In genomic region chr4:111323916-111324315, GRCh38 we compare ENCODE assay signal across 19 cellular contexts.
A peak's percentile ranks its signal among the peaks of the same experiment; 100 is the strongest.
DNase-seq lines count a peak whose midpoint lies in the region; ATAC-seq and TF ChIP-seq lines count a peak whose summit lies in the region.
"Had no signal": no experiment of that assay in that cellular context is flagged by ENCODE, and none has a peak within 500 bp of the region (broad histone marks: within the 10 kb centered on the region; RNA-seq: fewer than 3 reads in every experiment).

No MANE protein-coding gene starts in this region.

- H3K9me3 ChIP-seq in HCT116 (ENCODE audit: control insufficient read depth in 1 of 2, insufficient read depth in 1 of 2, low read depth in 1 of 2, low read length in 2 of 2) (no peaks in the 10 kb centered on the region), smooth muscle cell (replicated peaks; ENCODE audit: low read depth) (no peaks in the 10 kb centered on the region), spleen (no peaks in the 10 kb centered on the region)
- H3K9me3 ChIP-seq: adrenal gland had no signal

- H3K36me3 ChIP-seq in HCT116 (ENCODE audit: control insufficient read depth in 1 of 2, insufficient read depth in 2 of 2, low read length in 2 of 2): no peaks in the 10 kb centered on the region
- no peaks in the 10 kb centered on the region for H3K36me3 ChIP-seq in smooth muscle cell (ENCODE audit: low read depth)
- no peaks in the 10 kb centered on the region for H3K36me3 ChIP-seq in spleen
- H3K36me3 ChIP-seq: adrenal gland had no signal

- H3K4me3 Mint-ChIP-seq in activated CD8-positive, alpha-beta T cell treated with anti-CD3 and anti-CD28 coated beads for 36 hours: no peak overlapping the region
- H3K4me3 Mint-ChIP-seq: activated CD4-positive, alpha-beta T cell treated with anti-CD3 and anti-CD28 coated beads, Interleukin-2, amount 10 ng/mL, durations not matched to agents 7 days and 5 days had no signal

- H3K4me2 ChIP-seq in HCT116 (ENCODE audit: low read length) (peak overlapping the region; percentile 3; the same call in 1 of the 2 replicates), smooth muscle cell (peak overlapping the region; percentile 71)

- H3K4me1 ChIP-seq in HCT116 (ENCODE audit: control insufficient read depth in 1 of 2, insufficient read depth in 2 of 2, low read length in 2 of 2) (peaks cover 0 to 10% of the 10 kb centered on the region in 2 experiments; a peak in 1 of 4 replicates), smooth muscle cell (ENCODE audit: low read depth) (peaks cover 8% of the 10 kb centered on the region), spleen (no peaks in the 10 kb centered on the region)
- H3K4me1 ChIP-seq: adrenal gland had no signal

- TF ChIP-seq CTCF in HCT116 (IDR thresholded peaks at IDR 0.05 in 2 of 3, conservative IDR thresholded peaks at IDR 0.05 in 1 of 3; ENCODE audit: borderline replicate concordance in 1 of 3, insufficient read depth in 1 of 3, low read depth in 2 of 3, low read length in 2 of 3): no peak
- TF ChIP-seq CTCF in smooth muscle cell (IDR thresholded peaks at IDR 0.05; ENCODE audit: borderline replicate concordance, insufficient read depth, poor library complexity, severe bottlenecking): no peak
- TF ChIP-seq CTCF in spleen (IDR thresholded peaks at IDR 0.05 in 8 of 11, conservative IDR thresholded peaks at IDR 0.05 in 3 of 11): no peak
- no peak for TF ChIP-seq CTCF in activated CD8-positive, alpha-beta T cell treated with anti-CD3 and anti-CD28 coated beads for 36 hours (IDR thresholded peaks at IDR 0.05)

- BruUV-seq in HCT116 (replicated peaks; lab: Mats Ljungman, UMichigan): no TSS peak

- no peak overlapping the region for H3K4me3 ChIP-seq in HCT116 (replicated peaks in 1 of 2; ENCODE audit: low read depth in 1 of 2, low read length in 2 of 2)
- H3K4me3 ChIP-seq in smooth muscle cell: no peak overlapping the region
- H3K4me3 ChIP-seq in spleen: no peak overlapping the region
- H3K4me3 ChIP-seq: adrenal gland had no signal

- H3K9me3 Mint-ChIP-seq in activated CD8-positive, alpha-beta T cell treated with anti-CD3 and anti-CD28 coated beads for 36 hours: peaks cover 1% of the 10 kb centered on the region
- H3K9me3 Mint-ChIP-seq: activated CD4-positive, alpha-beta T cell treated with anti-CD3 and anti-CD28 coated beads, Interleukin-2, amount 10 ng/mL, durations not matched to agents 7 days and 5 days had no signal

- ATAC-seq in HCT116: no peak
- no peak for ATAC-seq in GM21447 (IDR thresholded peaks at IDR 0.05; ENCODE audit: unreplicated experiment)
- no peak for ATAC-seq in activated CD8-positive, alpha-beta T cell treated with anti-CD3 and anti-CD28 coated beads for 36 hours
- ATAC-seq: left ventricle myocardium superior had no signal

- H3K79me2 ChIP-seq in HCT116 (ENCODE audit: insufficient read depth, low read length) (no peaks in the 10 kb centered on the region), smooth muscle cell (ENCODE audit: low read depth) (no peaks in the 10 kb centered on the region)

- H3K36me3 Mint-ChIP-seq in activated CD8-positive, alpha-beta T cell treated with anti-CD3 and anti-CD28 coated beads for 36 hours (ENCODE audit: low read depth): no peaks in the 10 kb centered on the region

- H3K27me3 Mint-ChIP-seq in activated CD8-positive, alpha-beta T cell treated with anti-CD3 and anti-CD28 coated beads for 36 hours: no peaks in the 10 kb centered on the region
- H3K27me3 Mint-ChIP-seq: activated CD4-positive, alpha-beta T cell treated with anti-CD3 and anti-CD28 coated beads, Interleukin-2, amount 10 ng/mL, durations not matched to agents 7 days and 5 days had no signal

- H3K27ac ChIP-seq in HCT116 (ENCODE audit: low read depth, low read length) (no peak overlapping the region), smooth muscle cell (ENCODE audit: low read depth) (no peak overlapping the region), spleen (no peak overlapping the region)
- H3K27ac ChIP-seq: adrenal gland had no signal

- WGBS in smooth muscle cell (ENCODE audit: low lambda C conversion rate): 81% methylated on average over 3 of the region's 3 CpGs
- 71 to 93% (median 78%) methylated on average over 3 of the region's 3 CpGs for WGBS in spleen, 5 donors

- DNase-seq in HCT116 (ENCODE audit: low read depth, low spot score) (no peak), astrocyte of the hippocampus (ENCODE audit: low read depth, low spot score) (peak; percentile 38), kidney glomerular epithelial cell (lab: John Stamatoyannopoulos, UW) (peak; percentile 53), smooth muscle cell (lab: John Stamatoyannopoulos, UW; ENCODE audit: unreplicated experiment) (no peak), spleen (no peak), GF-D8 (lab: John Stamatoyannopoulos, UW) (no peak)
- no peak for DNase-seq in activated CD8-positive, alpha-beta T cell treated with anti-CD3 and anti-CD28 coated beads for 36 hours
- DNase-seq: activated CD4-positive, alpha-beta T cell treated with anti-CD3 and anti-CD28 coated beads, Interleukin-2, amount 10 ng/mL, durations not matched to agents 7 days and 5 days; activated CD8-positive, alpha-beta memory T cell treated with anti-CD3 and anti-CD28 coated beads, Interleukin-2, amount 50 U/mL, for 4 hours; activated gamma-delta T cell; adrenal gland; Calu3; central memory CD4-positive, alpha-beta T cell; erythroblast; left ventricle myocardium superior; NCI-H82; SHP77; stimulated activated CD4-positive, alpha-beta T cell treated with anti-CD3 and anti-CD28 coated beads, Interleukin-15, amount 100 ng/mL, for 24 hours had no signal

- H2AFZ ChIP-seq in HCT116 (ENCODE audit: low read depth, low read length, poor library complexity, severe bottlenecking): no peak overlapping the region
- H2AFZ ChIP-seq in smooth muscle cell (ENCODE audit: low read depth): no peak overlapping the region

- POLR2A ChIA-PET in HCT116 (lab: Charles Lee): no interaction called here
- POLR2A ChIA-PET in activated CD8-positive, alpha-beta T cell treated with anti-CD3 and anti-CD28 coated beads for 36 hours (lab: Charles Lee): no interaction called here

- TF ChIP-seq RAD21 in HCT116 (IDR thresholded peaks at IDR 0.05; ENCODE audit: low read depth): no peak

- RAD21 ChIA-PET in HCT116 (lab: Charles Lee; ENCODE audit: low non-redundant PET in 1 of 2, low total read pairs in 2 of 2, uncharacterized antibody in 2 of 2, unreplicated experiment in 2 of 2): no interaction called here

- H3K27me3 ChIP-seq in HCT116 (ENCODE audit: insufficient read depth, low read length) (no peaks in the 10 kb centered on the region), smooth muscle cell (ENCODE audit: low read depth) (no peaks in the 10 kb centered on the region), spleen (replicated peaks in 1 of 7) (no peaks in the 10 kb centered on the region)
- H3K27me3 ChIP-seq: adrenal gland had no signal

- CTCF ChIA-PET in HCT116 (lab: Charles Lee): no interaction called here
- CTCF ChIA-PET in activated CD8-positive, alpha-beta T cell treated with anti-CD3 and anti-CD28 coated beads for 36 hours (lab: Charles Lee): no interaction called here

- no peaks in the 10 kb centered on the region for H3K9me2 ChIP-seq in HCT116 (ENCODE audit: insufficient read depth)

- no peak overlapping the region for H3K27ac Mint-ChIP-seq in activated CD8-positive, alpha-beta T cell treated with anti-CD3 and anti-CD28 coated beads for 36 hours
- H3K27ac Mint-ChIP-seq: activated CD4-positive, alpha-beta T cell treated with anti-CD3 and anti-CD28 coated beads, Interleukin-2, amount 10 ng/mL, durations not matched to agents 7 days and 5 days had no signal

- H3K9ac ChIP-seq in HCT116 (ENCODE audit: low read length) (no peak overlapping the region), smooth muscle cell (ENCODE audit: low read depth) (no peak overlapping the region)

- TF ChIP-seq POLR2A in HCT116 (IDR thresholded peaks at IDR 0.05; ENCODE audit: borderline replicate concordance, extremely low read depth, insufficient read depth, insufficient read length) (no peak), spleen (IDR thresholded peaks at IDR 0.05) (no peak)

- intact Hi-C loops in HCT116 (cut with micrococcal nuclease) (no loop called here), spleen (cut with DNase I; ENCODE audit: low total_unique reads) (no loop called here)
- intact Hi-C loops in activated CD8-positive, alpha-beta T cell treated with anti-CD3 and anti-CD28 coated beads for 36 hours (cut with micrococcal nuclease): no loop called here

- H3F3A ChIP-seq in smooth muscle cell (ENCODE audit: low read depth): no peaks in the 10 kb centered on the region

- no peaks in the 10 kb centered on the region for H3K4me1 Mint-ChIP-seq in activated CD8-positive, alpha-beta T cell treated with anti-CD3 and anti-CD28 coated beads for 36 hours (ENCODE audit: low read depth)
- H3K4me1 Mint-ChIP-seq: activated CD4-positive, alpha-beta T cell treated with anti-CD3 and anti-CD28 coated beads, Interleukin-2, amount 10 ng/mL, durations not matched to agents 7 days and 5 days had no signal

- H4K20me1 ChIP-seq in HCT116 (ENCODE audit: insufficient read depth): no peaks in the 10 kb centered on the region
- H4K20me1 ChIP-seq in smooth muscle cell (ENCODE audit: low read depth): no peaks in the 10 kb centered on the region

TF ChIP-seq in HCT116, 20 proteins besides CTCF, POLR2A, EP300 and RAD21:
- TF ChIP-seq JUND (IDR thresholded peaks at IDR 0.05) (no peak), EGR1 (IDR thresholded peaks at IDR 0.05; ENCODE audit: low read depth) (no peak), ELF1 (IDR thresholded peaks at IDR 0.05; ENCODE audit: borderline replicate concordance, low read depth) (no peak), CBX3 (IDR thresholded peaks at IDR 0.05; ENCODE audit: low read depth) (no peak), ATF3 (IDR thresholded peaks at IDR 0.05) (no peak), POLR2AphosphoS5 (IDR thresholded peaks at IDR 0.05; ENCODE audit: low read depth, low read length) (no peak), SIN3A (IDR thresholded peaks at IDR 0.05; ENCODE audit: low read depth) (no peak), CEBPB (IDR thresholded peaks at IDR 0.05; ENCODE audit: low read depth) (no peak), SRF (IDR thresholded peaks at IDR 0.05; ENCODE audit: low read depth) (no peak), TCF7L2 (IDR thresholded peaks at IDR 0.05; ENCODE audit: borderline replicate concordance, extremely low read depth, insufficient read depth, insufficient read length) (no peak), MAX (IDR thresholded peaks at IDR 0.05) (no peak), SP1 (IDR thresholded peaks at IDR 0.05; ENCODE audit: low read depth) (no peak)

Comparison
In these comparisons a context has a peak if more than half of its experiments do, and no peak if none do; other contexts are left out.
1. DNase-seq: peak in astrocyte of the hippocampus (single experiment) and kidney glomerular epithelial cell (single experiment); none in HCT116 (single experiment), smooth muscle cell (single experiment), spleen (single experiment), GF-D8 (single experiment) and activated CD8-positive, alpha-beta T cell treated with anti-CD3 and anti-CD28 coated beads for 36 hours (single experiment).